In the genomic region with DNA sequence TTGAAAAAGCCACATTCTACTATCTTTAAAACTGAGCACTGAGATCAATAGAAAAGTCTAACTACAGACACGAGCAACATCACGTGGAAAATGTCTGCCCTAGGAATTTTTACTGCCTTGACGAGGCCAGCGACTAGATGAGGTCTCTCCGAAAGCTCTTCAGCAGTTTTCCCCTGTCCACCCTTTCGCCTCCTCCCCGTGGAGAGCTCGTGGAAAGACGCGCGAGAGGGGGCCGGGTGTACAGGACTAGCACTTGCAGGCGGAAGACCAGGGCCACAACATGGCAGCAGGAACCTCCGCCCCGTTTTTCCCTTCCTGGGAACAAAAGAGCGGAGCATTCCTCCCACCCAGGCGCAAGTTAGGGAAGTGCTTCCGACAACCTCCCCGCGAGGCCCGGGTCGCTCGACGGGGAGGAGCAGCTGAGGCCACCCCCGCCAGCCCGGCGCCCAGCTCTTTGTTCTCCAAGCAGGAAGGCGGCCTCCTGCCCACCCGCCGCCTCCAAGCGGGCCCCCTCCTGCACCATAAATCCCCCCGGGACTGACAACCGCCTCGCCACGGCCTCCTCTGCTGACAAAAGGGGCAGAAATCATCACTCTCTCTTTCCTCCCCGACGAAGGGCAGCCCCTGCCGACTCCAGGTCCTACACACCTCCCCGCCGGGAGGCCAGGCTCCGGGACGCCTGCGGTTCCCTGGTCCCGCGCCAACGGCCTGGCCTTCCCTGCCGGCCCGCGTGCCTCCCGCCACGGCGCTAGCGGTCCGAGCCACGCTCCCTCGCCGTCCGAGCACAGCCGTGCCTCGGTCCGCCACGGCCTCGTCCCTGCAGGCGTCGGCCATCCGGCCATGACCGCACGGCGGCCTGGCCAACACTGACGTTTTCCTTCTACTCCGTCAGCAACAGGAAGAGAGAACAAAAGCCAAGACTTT, we compare ENCODE assay signal across 7 cellular contexts. TPM values are rescaled to one million over a fixed set of nuclear protein-coding genes. Genes with fewer than 3 reads are reported as not detected.
DNase-seq lines count a peak whose midpoint lies in the region; ATAC-seq and TF ChIP-seq lines count a peak whose summit lies in the region.

No MANE protein-coding gene starts in this region.

- ATAC-seq in HG02981 (IDR thresholded peaks at IDR 0.05; ENCODE audit: unreplicated experiment) (peak; percentile 3), Panc1 (peak; percentile 11), omental fat pad (ENCODE audit: low FRiP score) (peak; percentile 8)

- H3K36me3 ChIP-seq in Panc1 (ENCODE audit: control insufficient read depth, insufficient read depth, low read length) = peaks cover 48% of the 10 kb centered on the region
- H3K36me3 ChIP-seq in thyroid gland = peaks cover 41 to 42% of the 10 kb centered on the region in 2 donors

- H3K27me3 ChIP-seq in Panc1 (ENCODE audit: control insufficient read depth, insufficient read depth, low read length) = no peaks in the 10 kb centered on the region
- H3K27me3 ChIP-seq in thyroid gland = no peaks in the 10 kb centered on the region

- BruUV-seq in Panc1 (replicated peaks; lab: Mats Ljungman, UMichigan) = no TSS peak

- H3K9me3 ChIP-seq in Panc1 (ENCODE audit: control insufficient read depth, insufficient read depth, low read depth, low read length) (no peaks in the 10 kb centered on the region), thyroid gland (no peaks in the 10 kb centered on the region)

- DNase-seq in Panc1 (ENCODE audit: low read depth, low spot score) (no peak), glutamatergic neuron (peak; percentile 74), omental fat pad (ENCODE audit: low spot score) (peak; percentile 25), thyroid gland (peak; percentile 52 to 59)
- peak; percentile 58 for DNase-seq in activated naive CD4-positive, alpha-beta T cell treated with anti-CD3 and anti-CD28 coated beads for 36 hours

- 0% methylated on average over 18 to 30 of the region's 71 CpGs for WGBS in thyroid gland, 2 donors

- CTCF ChIA-PET in Panc1 (lab: Charles Lee) = interaction anchor here (0.7 to 1.9 kb wide), 5 partner anchors 15 to 126 kb away, joined by 3 to 17 read pairs (median 3); a partner anchor contains a TSS
- CTCF ChIA-PET in activated naive CD4-positive, alpha-beta T cell treated with anti-CD3 and anti-CD28 coated beads for 36 hours (lab: Charles Lee) = interaction anchor here (3.1 kb wide), 1 partner anchor 15 kb away, joined by 18 read pairs; no protein-coding TSS in a partner anchor

- no peaks in the 10 kb centered on the region for H3K9me3 Mint-ChIP-seq in activated naive CD4-positive, alpha-beta T cell treated with anti-CD3 and anti-CD28 coated beads for 36 hours
- H3K9me3 Mint-ChIP-seq in glutamatergic neuron (ENCODE audit: unreplicated experiment) = peaks cover 25% of the 10 kb centered on the region

- peaks cover 48% of the 10 kb centered on the region for H3K4me1 Mint-ChIP-seq in activated naive CD4-positive, alpha-beta T cell treated with anti-CD3 and anti-CD28 coated beads for 36 hours (ENCODE audit: low read depth)
- H3K4me1 Mint-ChIP-seq in glutamatergic neuron (ENCODE audit: low read depth, unreplicated experiment) = peaks cover 24% of the 10 kb centered on the region

- peak overlapping the region; percentile 95 for H3K4me3 Mint-ChIP-seq in activated naive CD4-positive, alpha-beta T cell treated with anti-CD3 and anti-CD28 coated beads for 36 hours
- peak overlapping the region; percentile 96 for H3K4me3 Mint-ChIP-seq in glutamatergic neuron (ENCODE audit: unreplicated experiment)

- peaks cover 47% of the 10 kb centered on the region for H3K36me3 Mint-ChIP-seq in activated naive CD4-positive, alpha-beta T cell treated with anti-CD3 and anti-CD28 coated beads for 36 hours (ENCODE audit: low read depth)
- peaks cover 17% of the 10 kb centered on the region for H3K36me3 Mint-ChIP-seq in glutamatergic neuron (ENCODE audit: unreplicated experiment)

- peak overlapping the region; percentile 97 for H3K27ac Mint-ChIP-seq in activated naive CD4-positive, alpha-beta T cell treated with anti-CD3 and anti-CD28 coated beads for 36 hours
- peak overlapping the region; percentile 100 for H3K27ac Mint-ChIP-seq in glutamatergic neuron (ENCODE audit: unreplicated experiment)

- intact Hi-C loops in Panc1 (cut with micrococcal nuclease; ENCODE audit: unreplicated experiment) (loop anchor here (5.0 kb wide), 2 partner anchors 49 to 119 kb away; a partner anchor contains a TSS), thyroid gland (cut with DNase I) (loop anchor here (5.0 kb wide), 1 partner anchor 49 kb away; a partner anchor contains a TSS)
- intact Hi-C loops in activated naive CD4-positive, alpha-beta T cell treated with anti-CD3 and anti-CD28 coated beads for 36 hours (cut with micrococcal nuclease) = loop anchor here (1.0 to 5.0 kb wide), 8 partner anchors 10 to 1035 kb away; a partner anchor contains a TSS

- no peak for TF ChIP-seq CTCF in Panc1 (IDR thresholded peaks at IDR 0.05)
- no peak for TF ChIP-seq CTCF in glutamatergic neuron (IDR thresholded peaks at IDR 0.05; ENCODE audit: partially characterized antibody, unreplicated experiment)
- TF ChIP-seq CTCF in omental fat pad (IDR thresholded peaks at IDR 0.05) = no peak
- no peak for TF ChIP-seq CTCF in thyroid gland (IDR thresholded peaks at IDR 0.05)

- TF ChIP-seq POLR2A in GM15510 (IDR thresholded peaks at IDR 0.05; ENCODE audit: borderline replicate concordance, extremely low read depth, insufficient read length) (peak; percentile 5), thyroid gland (IDR thresholded peaks at IDR 0.05) (no peak)

- H3K27me3 Mint-ChIP-seq in activated naive CD4-positive, alpha-beta T cell treated with anti-CD3 and anti-CD28 coated beads for 36 hours (ENCODE audit: low read depth) = no peaks in the 10 kb centered on the region
- H3K27me3 Mint-ChIP-seq in glutamatergic neuron (ENCODE audit: unreplicated experiment) = peaks cover 15% of the 10 kb centered on the region

- peak overlapping the region; percentile 83 to 86 for H3K4me3 ChIP-seq in Panc1 (ENCODE audit: low read depth in 2 of 2, low read length in 2 of 2)
- H3K4me3 ChIP-seq in thyroid gland (replicated peaks in 1 of 3) = peak overlapping the region; percentile 77 to 97 (median 87)

- POLR2A ChIA-PET in Panc1 (lab: Charles Lee) = interaction anchor here (0.7 to 2.3 kb wide), 10 partner anchors 9 to 194 kb away, joined by 3 to 32 read pairs (median 10); a partner anchor contains a TSS

- in situ Hi-C loops in Panc1 (cut with HindIII; ENCODE audit: low pct_unique_long_range_greater_than_20kb, low sequenced_read_pairs) = no loop called here

- H3K4me1 ChIP-seq in Panc1 (ENCODE audit: control insufficient read depth, insufficient read depth, low read length) (peaks cover 41% of the 10 kb centered on the region), thyroid gland (peaks cover 12 to 28% of the 10 kb centered on the region in 2 donors)

- H3K27ac ChIP-seq in Panc1 (ENCODE audit: low read length) (peak overlapping the region; percentile 96), thyroid gland (peak overlapping the region; percentile 93 to 99 (median 95))

RNA-seq across cellular contexts. Expression of a gene that starts 0.8 kb away (rescaled TPM):
- 2,422 TPM for total RNA-seq in Panc1 (2021; ENCODE audit: unreplicated experiment)
- 1,612 TPM for polyA plus RNA-seq in Panc1 (2012; ENCODE audit: insufficient read length)
- total RNA-seq in activated naive CD4-positive, alpha-beta T cell treated with anti-CD3 and anti-CD28 coated beads for 36 hours = 100 to 1,000 TPM; 640 to 734 TPM
- 1,663 TPM for total RNA-seq in glutamatergic neuron (ENCODE audit: unreplicated experiment)
- total RNA-seq in omental fat pad = 100 to 1,000 TPM; 456 to 714 (median 516) TPM
- 100 to 1,000 TPM; 501 to 609 (median 578) TPM for total RNA-seq in thyroid gland

RNA-seq across cellular contexts. Expression of a gene that starts 50.0 kb away (rescaled TPM):
- total RNA-seq in Panc1 (2021; ENCODE audit: unreplicated experiment) (114 TPM), glutamatergic neuron (ENCODE audit: unreplicated experiment) (83.4 TPM), omental fat pad (10 to 100 TPM; 16.5 to 44.0 (median 22.6) TPM), thyroid gland (10 to 100 TPM; 42.9 to 58.6 (median 52.4) TPM)
- polyA plus RNA-seq in Panc1 (2012; ENCODE audit: insufficient read length) = 59.1 TPM
- total RNA-seq in activated naive CD4-positive, alpha-beta T cell treated with anti-CD3 and anti-CD28 coated beads for 36 hours = 10 to 100 TPM; 50.4 to 52.4 TPM

RNA-seq across cellular contexts. Expression of a gene that starts 56.8 kb away (rescaled TPM):
- total RNA-seq in Panc1 (2021; ENCODE audit: unreplicated experiment) (60.1 TPM), glutamatergic neuron (ENCODE audit: unreplicated experiment) (32.7 TPM), omental fat pad (10 to 100 TPM; 20.9 to 28.8 (median 23.7) TPM), thyroid gland (10 to 100 TPM; 28.9 to 35.3 (median 31.7) TPM)
- polyA plus RNA-seq in Panc1 (2012; ENCODE audit: insufficient read length) = 39.6 TPM
- 10 to 100 TPM; 28.7 to 29.7 TPM for total RNA-seq in activated naive CD4-positive, alpha-beta T cell treated with anti-CD3 and anti-CD28 coated beads for 36 hours
